In genomic region chr1:109397451-109398342, GRCh38 we compare ENCODE assay signal across 1 cellular context.
TF ChIP-seq lines count a peak whose summit lies in the region.

Gene SORT1, minus strand, starts transcription at chr1:109397918. Its CDS starts 26 bp downstream, at chr1:109397892.

TF ChIP-seq in H1, 55 proteins besides CTCF, POLR2A, EP300 and RAD21 (continued from another document):
- TF ChIP-seq ATF2 (IDR thresholded peaks at IDR 0.05; ENCODE audit: low read length): no peak
- TF ChIP-seq CREB1 (IDR thresholded peaks at IDR 0.05): peak; percentile 91
- no peak; the same call in 1 of the 2 replicates for TF ChIP-seq POLR2AphosphoS5 (IDR thresholded peaks at IDR 0.05; ENCODE audit: low read depth, low read length)
- peak; percentile 75 for TF ChIP-seq TBP (IDR thresholded peaks at IDR 0.05; ENCODE audit: low read depth, low read length)
- no peak for TF ChIP-seq BRCA1 (IDR thresholded peaks at IDR 0.05; ENCODE audit: low read depth, low read length)
- TF ChIP-seq RFX5 (IDR thresholded peaks at IDR 0.05; ENCODE audit: borderline replicate concordance, low read depth, low read length): no peak
- TF ChIP-seq GTF2F1 (IDR thresholded peaks at IDR 0.05; ENCODE audit: borderline replicate concordance, low read depth, low read length): no peak
- TF ChIP-seq NRF1 (IDR thresholded peaks at IDR 0.05; ENCODE audit: low read depth, low read length): no peak
- peak; percentile 96 for TF ChIP-seq SP1 (IDR thresholded peaks at IDR 0.05; ENCODE audit: low read depth, low read length)
- peak; percentile 67 for TF ChIP-seq KDM4A (IDR thresholded peaks at IDR 0.05; ENCODE audit: low read depth, low read length, severe bottlenecking)
- peak; percentile 55; the same call in 1 of the 2 replicates for TF ChIP-seq E2F6 (IDR thresholded peaks at IDR 0.05)
- TF ChIP-seq JUND (IDR thresholded peaks at IDR 0.05; ENCODE audit: low read length): no peak
- TF ChIP-seq USF2 (IDR thresholded peaks at IDR 0.05; ENCODE audit: low read length): no peak
- no peak for TF ChIP-seq ZNF274 (IDR thresholded peaks at IDR 0.05; ENCODE audit: borderline replicate concordance, extremely low read depth, low read length)
- TF ChIP-seq CHD2 (IDR thresholded peaks at IDR 0.05; ENCODE audit: low read length): peak; percentile 88
- TF ChIP-seq SP4 (IDR thresholded peaks at IDR 0.05; ENCODE audit: low read length): no peak; the same call in 1 of the 2 replicates
- no peak for TF ChIP-seq ATF3 (IDR thresholded peaks at IDR 0.05; ENCODE audit: insufficient read depth, low read depth, low read length)
